In the genomic region with DNA sequence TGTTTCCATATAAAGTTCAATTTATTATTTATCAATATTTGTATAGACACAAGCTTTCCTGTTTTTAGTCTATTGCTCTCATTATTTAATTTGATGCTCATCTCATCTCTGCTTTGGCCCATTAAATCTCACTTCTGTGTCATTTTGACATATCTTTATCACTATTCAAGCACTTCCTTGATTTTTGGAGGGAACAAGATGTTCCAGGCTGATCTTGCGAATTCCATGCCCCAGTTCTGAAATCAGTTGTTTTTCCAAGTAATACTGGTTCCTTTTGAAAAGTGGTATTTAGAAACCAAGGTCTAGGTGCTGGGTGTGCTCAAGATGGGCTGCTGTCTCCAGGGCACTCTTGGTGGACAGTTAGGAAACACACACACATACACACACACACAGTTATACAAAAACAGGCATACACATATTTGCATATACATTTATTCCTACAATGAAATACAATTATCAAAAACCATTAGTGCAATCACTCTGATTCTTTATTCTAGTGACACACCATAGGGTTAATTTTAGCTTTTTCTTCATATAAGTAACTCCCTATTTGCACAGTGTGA, we compare ENCODE assay signal across 25 cellular contexts.
"Had no signal": no experiment of that assay in that cellular context is flagged by ENCODE, and none has a peak within 500 bp of the region (broad histone marks: within the 10 kb centered on the region; RNA-seq: fewer than 3 reads in every experiment).

No MANE protein-coding gene starts in this region.

- H3K27me3 ChIP-seq: ovary, sigmoid colon, spleen, suprapubic skin, tibial artery, upper lobe of right lung had no signal

- DNase-seq: hypothalamus; islet precursor cell; left ventricle myocardium inferior; mesendoderm; naive B cell; natural killer cell; nephron progenitor cell; ovary; retina; right cardiac atrium; sigmoid colon; small intestine; spleen; stimulated activated CD4-positive, alpha-beta T cell treated with anti-CD3 and anti-CD28 coated beads, Interleukin-4, amount 100 ng/mL, for 24 hours; stimulated activated naive CD4-positive, alpha-beta T cell; tibial artery; trophoblast cell; upper lobe of right lung had no signal

- H3K4me1 ChIP-seq: prostate gland had no signal

- H3K4me3 Mint-ChIP-seq: mesothelial cell of epicardium; natural killer cell; nephron progenitor cell; stimulated activated effector memory CD8-positive, alpha-beta T cell treated with anti-CD3 and anti-CD28 coated beads, Interleukin-12 subunit alpha, Interleukin-12 subunit beta, amount 100 ng/mL, for 72 hours; stimulated activated naive CD8-positive, alpha-beta T cell treated with anti-CD3 and anti-CD28 coated beads, Interleukin-15, Interleukin-2, amounts not matched to agents 100 ng/mL and 50 ng/mL, for 24 hours had no signal

- H3K4me3 ChIP-seq: left ventricle myocardium inferior, lung, ovary, prostate gland, sigmoid colon, spleen, suprapubic skin, thoracic aorta, tibial artery, upper lobe of right lung had no signal

- H3K27ac Mint-ChIP-seq: mesothelial cell of epicardium; natural killer cell; nephron progenitor cell; stimulated activated effector memory CD8-positive, alpha-beta T cell treated with anti-CD3 and anti-CD28 coated beads, Interleukin-12 subunit alpha, Interleukin-12 subunit beta, amount 100 ng/mL, for 72 hours; stimulated activated naive CD8-positive, alpha-beta T cell treated with anti-CD3 and anti-CD28 coated beads, Interleukin-15, Interleukin-2, amounts not matched to agents 100 ng/mL and 50 ng/mL, for 24 hours had no signal

- H3K9me3 ChIP-seq: ovary, prostate gland, upper lobe of right lung had no signal

- H3K36me3 ChIP-seq: ovary, prostate gland, suprapubic skin, thoracic aorta had no signal

- ATAC-seq: natural killer cell; right cardiac atrium; stimulated activated effector memory CD8-positive, alpha-beta T cell treated with anti-CD3 and anti-CD28 coated beads, Interleukin-12 subunit alpha, Interleukin-12 subunit beta, amount 100 ng/mL, for 72 hours; upper lobe of right lung had no signal

- H3K27ac ChIP-seq: left ventricle myocardium inferior, ovary, prostate gland, sigmoid colon, spleen, suprapubic skin, thoracic aorta, tibial artery, upper lobe of right lung had no signal
